19 cellular contexts compared by ENCODE assay signal in genomic region chr11:15577519-15577918, GRCh38.
DNase-seq lines count a peak whose midpoint lies in the region; ATAC-seq and TF ChIP-seq lines count a peak whose summit lies in the region.
"Had no signal": no experiment of that assay in that cellular context is flagged by ENCODE, and none has a peak within 500 bp of the region (broad histone marks: within the 10 kb centered on the region; RNA-seq: fewer than 3 reads in every experiment).

No MANE protein-coding gene starts in this region.

- no peak overlapping the region for H3K27ac ChIP-seq in upper lobe of right lung
- H3K27ac ChIP-seq: GM23248 had no signal

- no peaks in the 10 kb centered on the region for H3K4me1 ChIP-seq in upper lobe of right lung

- no peaks in the 10 kb centered on the region for H3K27me3 ChIP-seq in upper lobe of right lung

- H3K9me3 ChIP-seq in upper lobe of right lung, result no peaks in the 10 kb centered on the region

- H3K4me3 ChIP-seq in upper lobe of right lung, result no peak overlapping the region
- H3K4me3 ChIP-seq: GM23248, K562 had no signal

- peak; percentile 95 for DNase-seq in MV-4-11 (lab: John Stamatoyannopoulos, UW)
- DNase-seq in SIG-M5 treated with dmso at 0.1 percent for 504 hours (lab: John Stamatoyannopoulos, UW; ENCODE audit: unreplicated experiment), result peak; percentile 91
- peak; percentile 37 for DNase-seq in left lobe of liver (ENCODE audit: low spot score)
- DNase-seq in upper lobe of right lung, result no peak
- no peak for DNase-seq in stimulated activated CD4-positive, alpha-beta T cell treated with anti-CD3 and anti-CD28 coated beads, Interleukin-2, amount 100 ng/mL, for 48 hours
- no peak for DNase-seq in activated CD4-positive, CD25-positive, alpha-beta regulatory T cell (lab: John Stamatoyannopoulos, UW)
- DNase-seq: Calu3; CD4-positive, alpha-beta memory T cell; DMS53; GM23248; HCEC 1CT; NCI-H1092; NCI-H146; NCI-H2081 treated with DMSO at 0.1 percent for 48 hours; NCI-H510A treated with DMSO at 0.1 percent for 48 hours; NCI-H82; SHP77 treated with DMSO at 0.1 percent for 48 hours had no signal

- ATAC-seq in left lobe of liver (no peak), upper lobe of right lung (peak; percentile 25), HG03432 (IDR thresholded peaks at IDR 0.05; ENCODE audit: unreplicated experiment) (no peak)
- ATAC-seq: K562 had no signal

- intact Hi-C loops in upper lobe of right lung (cut with DNase I), result no loop called here

- TF ChIP-seq CTCF in upper lobe of right lung (IDR thresholded peaks at IDR 0.05), result no peak

- H3K36me3 ChIP-seq in upper lobe of right lung, result no peaks in the 10 kb centered on the region

Comparison
In these comparisons a context has a peak if more than half of its experiments do, and no peak if none do; other contexts are left out.
1. DNase-seq: peak in MV-4-11 (single experiment), SIG-M5 treated with dmso at 0.1 percent for 504 hours (single experiment) and left lobe of liver (single experiment); none in upper lobe of right lung (single experiment), stimulated activated CD4-positive, alpha-beta T cell treated with anti-CD3 and anti-CD28 coated beads, Interleukin-2, amount 100 ng/mL, for 48 hours (0 of 2) and activated CD4-positive, CD25-positive, alpha-beta regulatory T cell (0 of 4).